ENCODE assay signal across 8 cellular contexts in genomic region chr14:100662850-100663527, GRCh38.
DNase-seq lines count a peak whose midpoint lies in the region; ATAC-seq and TF ChIP-seq lines count a peak whose summit lies in the region.

No MANE protein-coding gene starts in this region.

- no peaks in the 10 kb centered on the region for H4K20me1 ChIP-seq in GM23338 (replicated peaks; ENCODE audit: insufficient read depth)

- H3K4me3 Mint-ChIP-seq in GM23338 = no peak overlapping the region
- H3K4me3 Mint-ChIP-seq in activated T-cell treated with anti-CD3 and anti-CD28 coated beads, Interleukin-2, amount 50 U/mL, for 72 hours = no peak overlapping the region

- no peaks in the 10 kb centered on the region for H3K9me2 ChIP-seq in GM23338 (ENCODE audit: insufficient read depth)

- H3K27me3 Mint-ChIP-seq in GM23338 (ENCODE audit: insufficient read depth, low read depth, poor library complexity) = no peaks in the 10 kb centered on the region
- no peaks in the 10 kb centered on the region for H3K27me3 Mint-ChIP-seq in activated T-cell treated with anti-CD3 and anti-CD28 coated beads, Interleukin-2, amount 50 U/mL, for 72 hours (ENCODE audit: low read depth)

- H2AFZ ChIP-seq in GM23338 = no peak overlapping the region

- H3K36me3 Mint-ChIP-seq in GM23338 (ENCODE audit: low read depth) = no peaks in the 10 kb centered on the region
- no peaks in the 10 kb centered on the region for H3K36me3 Mint-ChIP-seq in activated T-cell treated with anti-CD3 and anti-CD28 coated beads, Interleukin-2, amount 50 U/mL, for 72 hours (ENCODE audit: insufficient read depth in 2 of 2)

- no peaks in the 10 kb centered on the region for H3K9me3 Mint-ChIP-seq in GM23338
- no peaks in the 10 kb centered on the region for H3K9me3 Mint-ChIP-seq in activated T-cell treated with anti-CD3 and anti-CD28 coated beads, Interleukin-2, amount 50 U/mL, for 72 hours

- no peaks in the 10 kb centered on the region for H3K79me2 ChIP-seq in GM23338 (replicated peaks; ENCODE audit: insufficient read depth)

- H3K27ac ChIP-seq in C4-2B = no peak overlapping the region
- no peak overlapping the region for H3K27ac ChIP-seq in GM23338 (ENCODE audit: low read depth)

- no peaks in the 10 kb centered on the region for H3K4me1 ChIP-seq in GM23338 (ENCODE audit: insufficient read depth)

- peak; percentile 78 for DNase-seq in GM23338 (ENCODE audit: low spot score)
- peak; percentile 63 for DNase-seq in OCI-M1 (lab: John Stamatoyannopoulos, UW)
- peak; percentile 62 to 64 for DNase-seq in activated T-cell treated with anti-CD3 and anti-CD28 coated beads, Interleukin-2, amount 50 U/mL, for 72 hours
- peak; percentile 69 for DNase-seq in fibroblast of the aortic adventitia (ENCODE audit: low read depth)
- DNase-seq in nucleus accumbens (lab: John Stamatoyannopoulos, UW) = peak in 33 of 56 donors; percentile 8 to 73 (median 29)
- DNase-seq in ureter (ENCODE audit: low spot score) = peak; percentile 68

- H3F3A ChIP-seq in GM23338 (replicated peaks; ENCODE audit: low read depth) = no peaks in the 10 kb centered on the region

- peaks cover 5% of the 10 kb centered on the region for H3K4me1 Mint-ChIP-seq in GM23338
- H3K4me1 Mint-ChIP-seq in activated T-cell treated with anti-CD3 and anti-CD28 coated beads, Interleukin-2, amount 50 U/mL, for 72 hours (ENCODE audit: low read depth) = no peaks in the 10 kb centered on the region

- TF ChIP-seq CTCF in C4-2B (conservative IDR thresholded peaks at IDR 0.05) (peak; percentile 97), GM23338 (conservative IDR thresholded peaks at IDR 0.05; ENCODE audit: low read depth in 2 of 2) (peak; percentile 85 to 94), fibroblast of the aortic adventitia (IDR thresholded peaks at IDR 0.05; ENCODE audit: insufficient read depth, low read length) (peak; percentile 89)

- H3K4me3 ChIP-seq in GM23338 = no peak overlapping the region
- no peak overlapping the region for H3K4me3 ChIP-seq in fibroblast of the aortic adventitia (ENCODE audit: low read depth, low read length)

- ATAC-seq in GM23338 (peak; percentile 54), GM18867 (IDR thresholded peaks at IDR 0.05; ENCODE audit: unreplicated experiment) (no peak)
- no peak for ATAC-seq in activated T-cell treated with anti-CD3 and anti-CD28 coated beads, Interleukin-2, amount 50 U/mL, for 72 hours (replicated peaks in 1 of 2)

- no peaks in the 10 kb centered on the region for H3K27me3 ChIP-seq in GM23338 (ENCODE audit: insufficient read depth)

- no peaks in the 10 kb centered on the region for H3K36me3 ChIP-seq in GM23338 (ENCODE audit: insufficient read depth)

- H3K27ac Mint-ChIP-seq in GM23338 = no peak overlapping the region
- no peak overlapping the region for H3K27ac Mint-ChIP-seq in activated T-cell treated with anti-CD3 and anti-CD28 coated beads, Interleukin-2, amount 50 U/mL, for 72 hours

- no peak overlapping the region for H3K4me2 ChIP-seq in GM23338

TF ChIP-seq in GM23338, 12 proteins besides CTCF, POLR2A, EP300 and RAD21:
- TF ChIP-seq ZNF462 (CRISPR knock-in tag; IDR thresholded peaks at IDR 0.05) = no peak
- TF ChIP-seq REST (IDR thresholded peaks at IDR 0.05; ENCODE audit: unreplicated experiment) = peak; percentile 57
